In the genomic region with DNA sequence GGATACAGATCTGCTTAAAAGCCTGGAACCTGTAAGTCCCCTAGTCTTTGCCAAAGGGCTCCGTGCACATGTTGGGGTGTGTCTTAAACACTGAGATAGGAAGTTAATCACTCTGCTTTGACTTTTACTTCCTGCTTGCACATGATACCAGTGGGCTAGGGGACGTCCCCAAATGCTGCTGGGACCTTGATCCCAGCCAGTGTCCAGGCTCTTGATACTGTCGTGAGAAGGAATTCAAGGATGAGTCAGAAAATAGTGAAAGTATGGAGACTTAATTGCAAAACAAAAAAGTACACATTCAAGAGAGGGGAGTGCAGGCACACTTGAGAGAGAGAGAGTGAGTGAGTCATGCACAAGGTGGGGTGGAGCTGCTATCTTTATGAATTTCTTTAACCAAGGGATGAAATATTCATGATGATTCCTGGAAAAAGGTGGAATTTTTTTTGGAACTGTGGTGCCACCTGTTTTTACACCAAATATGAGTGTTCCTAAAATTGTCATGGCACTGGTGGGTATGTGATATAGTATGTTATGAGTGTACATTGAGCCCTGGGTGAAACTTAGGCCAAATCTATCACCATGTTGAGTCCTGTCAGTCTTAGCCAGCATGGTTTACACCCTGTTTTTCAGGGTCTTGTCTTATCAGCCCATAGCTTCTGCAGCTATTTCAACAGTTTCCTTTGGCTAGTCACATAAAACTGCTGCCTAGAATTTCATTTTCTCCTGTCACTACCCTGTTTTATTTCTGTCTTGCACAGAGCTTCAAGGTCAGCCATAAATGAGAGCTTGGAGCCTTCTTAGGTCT, we compare ENCODE assay signal across 11 cellular contexts.
DNase-seq lines count a peak whose midpoint lies in the region; ATAC-seq and TF ChIP-seq lines count a peak whose summit lies in the region.
"Had no signal": no experiment of that assay in that cellular context is flagged by ENCODE, and none has a peak within 500 bp of the region (broad histone marks: within the 10 kb centered on the region; RNA-seq: fewer than 3 reads in every experiment).

No MANE protein-coding gene starts in this region.

- H3K4me3 ChIP-seq in fibroblast of villous mesenchyme (ENCODE audit: low read depth, low read length) = peak overlapping the region; percentile 26
- H3K4me3 ChIP-seq: BLaER1, esophagus squamous epithelium had no signal

- TF ChIP-seq CTCF in fibroblast of villous mesenchyme (IDR thresholded peaks at IDR 0.05; ENCODE audit: insufficient read depth, low read depth, low read length) (no peak), type B pancreatic cell (conservative IDR thresholded peaks at IDR 0.05) (no peak)

- no peaks in the 10 kb centered on the region for H3K27me3 Mint-ChIP-seq in type B pancreatic cell

- DNase-seq in SIG-M5 treated with dmso at 0.1 percent for 504 hours (lab: John Stamatoyannopoulos, UW; ENCODE audit: unreplicated experiment) = peak; percentile 14
- no peak for DNase-seq in SIG-M5 (lab: John Stamatoyannopoulos, UW)
- DNase-seq in fibroblast of villous mesenchyme (ENCODE audit: low read depth) = peak; percentile 86
- DNase-seq in type B pancreatic cell (ENCODE audit: extremely low spot score, unreplicated experiment) = no peak
- DNase-seq in activated T-cell treated with anti-CD3 and anti-CD28 coated beads for 4 hours = no peak
- DNase-seq: activated T-cell treated with anti-CD3 and anti-CD28 coated beads, Interleukin-2, amount 50 U/mL, for 72 hours; esophagus squamous epithelium had no signal

- H3K9me3 Mint-ChIP-seq in type B pancreatic cell = peaks cover 11% of the 10 kb centered on the region

- peaks cover 15% of the 10 kb centered on the region for H3K36me3 Mint-ChIP-seq in type B pancreatic cell

- no peak overlapping the region for H3K4me3 Mint-ChIP-seq in type B pancreatic cell
- H3K4me3 Mint-ChIP-seq: activated T-cell treated with anti-CD3 and anti-CD28 coated beads, Interleukin-2, amount 50 U/mL, for 72 hours had no signal

- peak overlapping the region; percentile 52 for H3K27ac Mint-ChIP-seq in type B pancreatic cell
- H3K27ac Mint-ChIP-seq: activated T-cell treated with anti-CD3 and anti-CD28 coated beads, Interleukin-2, amount 50 U/mL, for 72 hours had no signal

- ATAC-seq in SK-N-SH treated with all-trans-retinoic acid at 6 μM for 48 hours = peak; percentile 94
- no peak for ATAC-seq in GM19351 (IDR thresholded peaks at IDR 0.05; ENCODE audit: unreplicated experiment)
- no peak for ATAC-seq in GM21786 (IDR thresholded peaks at IDR 0.05; ENCODE audit: unreplicated experiment)
- ATAC-seq: activated T-cell treated with anti-CD3 and anti-CD28 coated beads, Interleukin-2, amount 50 U/mL, for 72 hours had no signal

- peaks cover 4% of the 10 kb centered on the region for H3K4me1 Mint-ChIP-seq in type B pancreatic cell (ENCODE audit: unreplicated experiment)

TF ChIP-seq in SK-N-SH treated with all-trans-retinoic acid at 6 μM for 48 hours, 23 proteins besides CTCF, POLR2A, EP300 and RAD21 (continues in another document):
- TF ChIP-seq, protein P1, sequence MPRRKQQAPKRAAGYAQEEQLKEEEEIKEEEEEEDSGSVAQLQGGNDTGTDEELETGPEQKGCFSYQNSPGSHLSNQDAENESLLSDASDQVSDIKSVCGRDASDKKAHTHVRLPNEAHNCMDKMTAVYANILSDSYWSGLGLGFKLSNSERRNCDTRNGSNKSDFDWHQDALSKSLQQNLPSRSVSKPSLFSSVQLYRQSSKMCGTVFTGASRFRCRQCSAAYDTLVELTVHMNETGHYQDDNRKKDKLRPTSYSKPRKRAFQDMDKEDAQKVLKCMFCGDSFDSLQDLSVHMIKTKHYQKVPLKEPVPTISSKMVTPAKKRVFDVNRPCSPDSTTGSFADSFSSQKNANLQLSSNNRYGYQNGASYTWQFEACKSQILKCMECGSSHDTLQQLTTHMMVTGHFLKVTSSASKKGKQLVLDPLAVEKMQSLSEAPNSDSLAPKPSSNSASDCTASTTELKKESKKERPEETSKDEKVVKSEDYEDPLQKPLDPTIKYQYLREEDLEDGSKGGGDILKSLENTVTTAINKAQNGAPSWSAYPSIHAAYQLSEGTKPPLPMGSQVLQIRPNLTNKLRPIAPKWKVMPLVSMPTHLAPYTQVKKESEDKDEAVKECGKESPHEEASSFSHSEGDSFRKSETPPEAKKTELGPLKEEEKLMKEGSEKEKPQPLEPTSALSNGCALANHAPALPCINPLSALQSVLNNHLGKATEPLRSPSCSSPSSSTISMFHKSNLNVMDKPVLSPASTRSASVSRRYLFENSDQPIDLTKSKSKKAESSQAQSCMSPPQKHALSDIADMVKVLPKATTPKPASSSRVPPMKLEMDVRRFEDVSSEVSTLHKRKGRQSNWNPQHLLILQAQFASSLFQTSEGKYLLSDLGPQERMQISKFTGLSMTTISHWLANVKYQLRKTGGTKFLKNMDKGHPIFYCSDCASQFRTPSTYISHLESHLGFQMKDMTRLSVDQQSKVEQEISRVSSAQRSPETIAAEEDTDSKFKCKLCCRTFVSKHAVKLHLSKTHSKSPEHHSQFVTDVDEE (CRISPR knock-in tag; IDR thresholded peaks at IDR 0.05) = no peak
- TF ChIP-seq SNAI2 (CRISPR knock-in tag; IDR thresholded peaks at IDR 0.05) = no peak
- no peak for TF ChIP-seq ZNF70 (CRISPR knock-in tag; IDR thresholded peaks at IDR 0.05)
- TF ChIP-seq, protein P2, sequence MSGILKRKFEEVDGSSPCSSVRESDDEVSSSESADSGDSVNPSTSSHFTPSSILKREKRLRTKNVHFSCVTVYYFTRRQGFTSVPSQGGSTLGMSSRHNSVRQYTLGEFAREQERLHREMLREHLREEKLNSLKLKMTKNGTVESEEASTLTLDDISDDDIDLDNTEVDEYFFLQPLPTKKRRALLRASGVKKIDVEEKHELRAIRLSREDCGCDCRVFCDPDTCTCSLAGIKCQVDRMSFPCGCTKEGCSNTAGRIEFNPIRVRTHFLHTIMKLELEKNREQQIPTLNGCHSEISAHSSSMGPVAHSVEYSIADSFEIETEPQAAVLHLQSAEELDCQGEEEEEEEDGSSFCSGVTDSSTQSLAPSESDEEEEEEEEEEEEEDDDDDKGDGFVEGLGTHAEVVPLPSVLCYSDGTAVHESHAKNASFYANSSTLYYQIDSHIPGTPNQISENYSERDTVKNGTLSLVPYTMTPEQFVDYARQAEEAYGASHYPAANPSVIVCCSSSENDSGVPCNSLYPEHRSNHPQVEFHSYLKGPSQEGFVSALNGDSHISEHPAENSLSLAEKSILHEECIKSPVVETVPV (CRISPR knock-in tag; IDR thresholded peaks at IDR 0.05) = no peak
- no peak for TF ChIP-seq ISL1 (CRISPR knock-in tag; IDR thresholded peaks at IDR 0.05)
- TF ChIP-seq ZFP30 (CRISPR knock-in tag; IDR thresholded peaks at IDR 0.05) = no peak
- no peak for TF ChIP-seq BACH2 (CRISPR knock-in tag; IDR thresholded peaks at IDR 0.05; ENCODE audit: borderline replicate concordance)
- TF ChIP-seq ZNF565 (CRISPR knock-in tag; conservative IDR thresholded peaks at IDR 0.05; ENCODE audit: low read depth) = no peak
- TF ChIP-seq GLIS3 (CRISPR knock-in tag; IDR thresholded peaks at IDR 0.05) = no peak
- TF ChIP-seq ARNTL (CRISPR knock-in tag; IDR thresholded peaks at IDR 0.05; ENCODE audit: borderline replicate concordance, low read depth) = no peak
- TF ChIP-seq PPARA (CRISPR knock-in tag; IDR thresholded peaks at IDR 0.05; ENCODE audit: borderline replicate concordance) = no peak
- TF ChIP-seq, protein P3, sequence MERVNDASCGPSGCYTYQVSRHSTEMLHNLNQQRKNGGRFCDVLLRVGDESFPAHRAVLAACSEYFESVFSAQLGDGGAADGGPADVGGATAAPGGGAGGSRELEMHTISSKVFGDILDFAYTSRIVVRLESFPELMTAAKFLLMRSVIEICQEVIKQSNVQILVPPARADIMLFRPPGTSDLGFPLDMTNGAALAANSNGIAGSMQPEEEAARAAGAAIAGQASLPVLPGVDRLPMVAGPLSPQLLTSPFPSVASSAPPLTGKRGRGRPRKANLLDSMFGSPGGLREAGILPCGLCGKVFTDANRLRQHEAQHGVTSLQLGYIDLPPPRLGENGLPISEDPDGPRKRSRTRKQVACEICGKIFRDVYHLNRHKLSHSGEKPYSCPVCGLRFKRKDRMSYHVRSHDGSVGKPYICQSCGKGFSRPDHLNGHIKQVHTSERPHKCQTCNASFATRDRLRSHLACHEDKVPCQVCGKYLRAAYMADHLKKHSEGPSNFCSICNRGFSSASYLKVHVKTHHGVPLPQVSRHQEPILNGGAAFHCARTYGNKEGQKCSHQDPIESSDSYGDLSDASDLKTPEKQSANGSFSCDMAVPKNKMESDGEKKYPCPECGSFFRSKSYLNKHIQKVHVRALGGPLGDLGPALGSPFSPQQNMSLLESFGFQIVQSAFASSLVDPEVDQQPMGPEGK (CRISPR knock-in tag; IDR thresholded peaks at IDR 0.05; ENCODE audit: borderline replicate concordance) = no peak
- no peak for TF ChIP-seq CSDC2 (CRISPR knock-in tag; IDR thresholded peaks at IDR 0.05)
- TF ChIP-seq, protein P4, sequence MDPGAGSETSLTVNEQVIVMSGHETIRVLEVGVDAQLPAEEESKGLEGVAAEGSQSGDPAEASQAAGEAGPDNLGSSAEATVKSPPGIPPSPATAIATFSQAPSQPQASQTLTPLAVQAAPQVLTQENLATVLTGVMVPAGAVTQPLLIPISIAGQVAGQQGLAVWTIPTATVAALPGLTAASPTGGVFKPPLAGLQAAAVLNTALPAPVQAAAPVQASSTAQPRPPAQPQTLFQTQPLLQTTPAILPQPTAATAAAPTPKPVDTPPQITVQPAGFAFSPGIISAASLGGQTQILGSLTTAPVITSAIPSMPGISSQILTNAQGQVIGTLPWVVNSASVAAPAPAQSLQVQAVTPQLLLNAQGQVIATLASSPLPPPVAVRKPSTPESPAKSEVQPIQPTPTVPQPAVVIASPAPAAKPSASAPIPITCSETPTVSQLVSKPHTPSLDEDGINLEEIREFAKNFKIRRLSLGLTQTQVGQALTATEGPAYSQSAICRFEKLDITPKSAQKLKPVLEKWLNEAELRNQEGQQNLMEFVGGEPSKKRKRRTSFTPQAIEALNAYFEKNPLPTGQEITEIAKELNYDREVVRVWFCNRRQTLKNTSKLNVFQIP (CRISPR knock-in tag; IDR thresholded peaks at IDR 0.05; ENCODE audit: borderline replicate concordance, low read depth) = no peak
- TF ChIP-seq TOX (CRISPR knock-in tag; IDR thresholded peaks at IDR 0.05; ENCODE audit: borderline replicate concordance) = no peak
- TF ChIP-seq ZC3H10 (CRISPR knock-in tag; IDR thresholded peaks at IDR 0.05) = no peak

Comparison
In these comparisons a context has a peak if more than half of its experiments do, and no peak if none do; other contexts are left out.
1. DNase-seq: peak in SIG-M5 treated with dmso at 0.1 percent for 504 hours (single experiment) and fibroblast of villous mesenchyme (single experiment); none in SIG-M5 (single experiment), type B pancreatic cell (single experiment) and activated T-cell treated with anti-CD3 and anti-CD28 coated beads for 4 hours (single experiment).